Comparison of ENCODE assay signal across 22 cellular contexts in genomic region chr1:103162360-103162759, GRCh38. TPM values are rescaled to one million over a fixed set of nuclear protein-coding genes. Genes with fewer than 3 reads are reported as not detected.
DNase-seq lines count a peak whose midpoint lies in the region; ATAC-seq and TF ChIP-seq lines count a peak whose summit lies in the region.
"Had no signal": no experiment of that assay in that cellular context is flagged by ENCODE, and none has a peak within 500 bp of the region (broad histone marks: within the 10 kb centered on the region; RNA-seq: fewer than 3 reads in every experiment).

No MANE protein-coding gene starts in this region.

- POLR2A ChIA-PET in activated CD8-positive, alpha-beta T cell treated with anti-CD3 and anti-CD28 coated beads for 36 hours (lab: Charles Lee): no interaction called here
- POLR2A ChIA-PET in activated CD8-positive, alpha-beta T cell treated with anti-CD3 and anti-CD28 coated beads, Interleukin-2, amount 10 ng/mL, durations not matched to agents 7 days and 5 days (lab: Charles Lee): interaction anchor here (0.6 kb wide), 1 partner anchor 180 kb away, joined by 3 read pairs; no protein-coding TSS in a partner anchor

- no peak overlapping the region for H3K27ac Mint-ChIP-seq in activated CD8-positive, alpha-beta T cell treated with anti-CD3 and anti-CD28 coated beads for 36 hours
- no peak overlapping the region for H3K27ac Mint-ChIP-seq in activated CD8-positive, alpha-beta T cell treated with anti-CD3 and anti-CD28 coated beads, Interleukin-2, amount 10 ng/mL, durations not matched to agents 7 days and 5 days
- H3K27ac Mint-ChIP-seq in natural killer cell: no peak overlapping the region
- H3K27ac Mint-ChIP-seq: activated CD4-positive, alpha-beta T cell treated with anti-CD3 and anti-CD28 coated beads, Interleukin-2, amount 10 ng/mL, durations not matched to agents 24 days and 14 days; CD4-positive, CD25-positive, alpha-beta regulatory T cell had no signal

- H3K36me3 Mint-ChIP-seq in activated CD8-positive, alpha-beta T cell treated with anti-CD3 and anti-CD28 coated beads for 36 hours (ENCODE audit: low read depth): no peaks in the 10 kb centered on the region
- H3K36me3 Mint-ChIP-seq in activated CD8-positive, alpha-beta T cell treated with anti-CD3 and anti-CD28 coated beads, Interleukin-2, amount 10 ng/mL, durations not matched to agents 7 days and 5 days (ENCODE audit: low read depth): no peaks in the 10 kb centered on the region
- H3K36me3 Mint-ChIP-seq in natural killer cell: no peaks in the 10 kb centered on the region
- H3K36me3 Mint-ChIP-seq: CD4-positive, CD25-positive, alpha-beta regulatory T cell had no signal

- intact Hi-C loops in activated CD8-positive, alpha-beta T cell treated with anti-CD3 and anti-CD28 coated beads for 36 hours (cut with micrococcal nuclease): no loop called here
- intact Hi-C loops in natural killer cell (cut with micrococcal nuclease) (no loop called here), posterior cingulate gyrus (cut with DNase I) (no loop called here)

- no peaks in the 10 kb centered on the region for H3K4me1 Mint-ChIP-seq in activated CD8-positive, alpha-beta T cell treated with anti-CD3 and anti-CD28 coated beads for 36 hours (ENCODE audit: low read depth)
- H3K4me1 Mint-ChIP-seq in activated CD8-positive, alpha-beta T cell treated with anti-CD3 and anti-CD28 coated beads, Interleukin-2, amount 10 ng/mL, durations not matched to agents 7 days and 5 days (ENCODE audit: low read depth): no peaks in the 10 kb centered on the region
- H3K4me1 Mint-ChIP-seq in natural killer cell: no peaks in the 10 kb centered on the region
- H3K4me1 Mint-ChIP-seq: activated CD4-positive, alpha-beta T cell treated with anti-CD3 and anti-CD28 coated beads, Interleukin-2, amount 10 ng/mL, durations not matched to agents 24 days and 14 days; CD4-positive, CD25-positive, alpha-beta regulatory T cell had no signal

- no peaks in the 10 kb centered on the region for H3K27me3 Mint-ChIP-seq in activated CD8-positive, alpha-beta T cell treated with anti-CD3 and anti-CD28 coated beads for 36 hours
- H3K27me3 Mint-ChIP-seq in activated CD8-positive, alpha-beta T cell treated with anti-CD3 and anti-CD28 coated beads, Interleukin-2, amount 10 ng/mL, durations not matched to agents 7 days and 5 days (ENCODE audit: low read depth): no peaks in the 10 kb centered on the region
- no peaks in the 10 kb centered on the region for H3K27me3 Mint-ChIP-seq in natural killer cell (ENCODE audit: low read depth in 2 of 2)
- H3K27me3 Mint-ChIP-seq: activated CD4-positive, alpha-beta T cell treated with anti-CD3 and anti-CD28 coated beads, Interleukin-2, amount 10 ng/mL, durations not matched to agents 24 days and 14 days; CD4-positive, CD25-positive, alpha-beta regulatory T cell had no signal

- TF ChIP-seq CTCF in activated CD8-positive, alpha-beta T cell treated with anti-CD3 and anti-CD28 coated beads for 36 hours (IDR thresholded peaks at IDR 0.05): no peak
- TF ChIP-seq CTCF in natural killer cell (IDR thresholded peaks at IDR 0.05): no peak

- CTCF ChIA-PET in activated CD8-positive, alpha-beta T cell treated with anti-CD3 and anti-CD28 coated beads for 36 hours (lab: Charles Lee): no interaction called here
- CTCF ChIA-PET in activated CD8-positive, alpha-beta T cell treated with anti-CD3 and anti-CD28 coated beads, Interleukin-2, amount 10 ng/mL, durations not matched to agents 7 days and 5 days (lab: Charles Lee): no interaction called here

- no peak for DNase-seq in activated CD8-positive, alpha-beta T cell treated with anti-CD3 and anti-CD28 coated beads for 36 hours
- no peak for DNase-seq in activated CD8-positive, alpha-beta T cell treated with anti-CD3 and anti-CD28 coated beads, Interleukin-2, amount 10 ng/mL, durations not matched to agents 7 days and 5 days
- DNase-seq in NCI-H1105 (lab: John Stamatoyannopoulos, UW): peak; percentile 44
- no peak for DNase-seq in natural killer cell
- no peak for DNase-seq in posterior cingulate gyrus
- DNase-seq in amygdala (lab: John Stamatoyannopoulos, UW): no peak
- no peak for DNase-seq in OCI-M2 (lab: John Stamatoyannopoulos, UW; ENCODE audit: unreplicated experiment)
- DNase-seq: activated CD4-positive, alpha-beta T cell treated with anti-CD3 and anti-CD28 coated beads, Interleukin-2, amount 10 ng/mL, durations not matched to agents 24 days and 14 days; activated naive CD4-positive, alpha-beta T cell treated with anti-CD3 and anti-CD28 coated beads, Interleukin-2, amount 50 U/mL, for 16 hours; DMS 273 treated with DMSO at 0.1 percent for 48 hours; effector CD8-positive, alpha-beta T cell; esophagus squamous epithelium; left lung; mucosa of descending colon; stimulated activated CD4-positive, alpha-beta T cell treated with anti-CD3 and anti-CD28 coated beads, Interleukin-4, amount 100 ng/mL, for 24 hours; substantia nigra; uterus had no signal

- ATAC-seq in activated CD8-positive, alpha-beta T cell treated with anti-CD3 and anti-CD28 coated beads for 36 hours: peak; percentile 53
- ATAC-seq in activated CD8-positive, alpha-beta T cell treated with anti-CD3 and anti-CD28 coated beads, Interleukin-2, amount 10 ng/mL, durations not matched to agents 7 days and 5 days: no peak
- ATAC-seq in GM18508 (IDR thresholded peaks at IDR 0.05; ENCODE audit: insufficient read depth, unreplicated experiment) (peak; percentile 67), natural killer cell (peak; percentile 58 to 86 (median 73))
- ATAC-seq: left lung, mucosa of descending colon had no signal

- H3K4me3 Mint-ChIP-seq in activated CD8-positive, alpha-beta T cell treated with anti-CD3 and anti-CD28 coated beads for 36 hours: no peak overlapping the region
- H3K4me3 Mint-ChIP-seq in activated CD8-positive, alpha-beta T cell treated with anti-CD3 and anti-CD28 coated beads, Interleukin-2, amount 10 ng/mL, durations not matched to agents 7 days and 5 days: no peak overlapping the region
- no peak overlapping the region for H3K4me3 Mint-ChIP-seq in natural killer cell
- H3K4me3 Mint-ChIP-seq: activated CD4-positive, alpha-beta T cell treated with anti-CD3 and anti-CD28 coated beads, Interleukin-2, amount 10 ng/mL, durations not matched to agents 24 days and 14 days; CD4-positive, CD25-positive, alpha-beta regulatory T cell had no signal

- peaks cover 7% of the 10 kb centered on the region for H3K9me3 Mint-ChIP-seq in activated CD8-positive, alpha-beta T cell treated with anti-CD3 and anti-CD28 coated beads for 36 hours
- H3K9me3 Mint-ChIP-seq in activated CD8-positive, alpha-beta T cell treated with anti-CD3 and anti-CD28 coated beads, Interleukin-2, amount 10 ng/mL, durations not matched to agents 7 days and 5 days (ENCODE audit: insufficient read depth): no peaks in the 10 kb centered on the region
- peaks cover 7 to 8% of the 10 kb centered on the region in 2 donors for H3K9me3 Mint-ChIP-seq in natural killer cell
- H3K9me3 Mint-ChIP-seq: activated CD4-positive, alpha-beta T cell treated with anti-CD3 and anti-CD28 coated beads, Interleukin-2, amount 10 ng/mL, durations not matched to agents 24 days and 14 days had no signal

RNA-seq across cellular contexts. Expression of gene COL11A1, which starts 54.0 kb away (rescaled TPM):
- total RNA-seq in activated CD8-positive, alpha-beta T cell treated with anti-CD3 and anti-CD28 coated beads for 36 hours: not detected
- total RNA-seq in activated CD8-positive, alpha-beta T cell treated with anti-CD3 and anti-CD28 coated beads, Interleukin-2, amount 10 ng/mL, durations not matched to agents 7 days and 5 days: not detected
- not detected for total RNA-seq in natural killer cell
- total RNA-seq: activated CD4-positive, alpha-beta T cell treated with anti-CD3 and anti-CD28 coated beads, Interleukin-2, amount 10 ng/mL, durations not matched to agents 24 days and 14 days; ascending aorta; CD4-positive, CD25-positive, alpha-beta regulatory T cell; esophagus squamous epithelium; NCI-H460; pulmonary artery endothelial cell had no signal
